Comparison of ENCODE assay signal across 25 cellular contexts in genomic region chr3:41679412-41679811, GRCh38.
"Had no signal": no experiment of that assay in that cellular context is flagged by ENCODE, and none has a peak within 500 bp of the region (broad histone marks: within the 10 kb centered on the region; RNA-seq: fewer than 3 reads in every experiment).

No MANE protein-coding gene starts in this region.

- H3K27ac ChIP-seq: esophagus muscularis mucosa, gastroesophageal sphincter, ovary, suprapubic skin, tibial artery, upper lobe of right lung had no signal

- DNase-seq: activated CD4-positive, alpha-beta T cell treated with anti-CD3 and anti-CD28 coated beads, Interleukin-2, amount 50 U/mL, for 1 hour; activated CD8-positive, alpha-beta T cell treated with anti-CD3 and anti-CD28 coated beads for 36 hours; activated naive CD8-positive, alpha-beta T cell treated with anti-CD3 and anti-CD28 coated beads, Interleukin-2, amount 50 U/mL, for 24 hours; activated T-cell treated with anti-CD3 and anti-CD28 coated beads, Interleukin-2, amount 50 U/mL, for 4 hours; anterior cingulate cortex; caudate nucleus; hippocampal formation; left cardiac atrium; left ventricle myocardium superior; naive thymus-derived CD4-positive, alpha-beta T cell; ovary; retina; stimulated activated CD4-positive, alpha-beta T cell treated with anti-CD3 and anti-CD28 coated beads, Interleukin-15, amount 100 ng/mL, for 24 hours; stimulated activated CD4-positive, alpha-beta T cell treated with anti-CD3 and anti-CD28 coated beads, Interleukin-2, amount 100 ng/mL, for 24 hours; stimulated activated naive CD4-positive, alpha-beta T cell; T-helper 2 cell; tibial artery; upper lobe of right lung had no signal

- ATAC-seq: activated CD8-positive, alpha-beta T cell treated with anti-CD3 and anti-CD28 coated beads for 36 hours; activated naive CD8-positive, alpha-beta T cell treated with anti-CD3 and anti-CD28 coated beads, Interleukin-2, amount 50 U/mL, for 24 hours; activated T-cell treated with anti-CD3 and anti-CD28 coated beads, Interleukin-2, amount 50 U/mL, for 4 hours; activated T-helper 17 cell treated with anti-CD3 and anti-CD28 coated beads, Interleukin-2, amount 50 U/mL, for 72 hours; gastroesophageal sphincter; left cardiac atrium; left ventricle myocardium superior; naive thymus-derived CD4-positive, alpha-beta T cell; sciatic nerve; upper lobe of right lung; WTC11 had no signal

- H3K9me3 ChIP-seq: esophagus muscularis mucosa, gastroesophageal sphincter, ovary, suprapubic skin, tibial artery, upper lobe of right lung had no signal

- H3K4me3 ChIP-seq: esophagus muscularis mucosa, gastroesophageal sphincter, suprapubic skin, tibial artery, upper lobe of right lung had no signal

- FAIRE-seq: keratinocyte had no signal

- H3K36me3 ChIP-seq: esophagus muscularis mucosa, gastroesophageal sphincter, ovary, suprapubic skin, tibial artery, upper lobe of right lung had no signal

- H3K27me3 ChIP-seq: esophagus muscularis mucosa, gastroesophageal sphincter, ovary, suprapubic skin, tibial artery, upper lobe of right lung had no signal

- H3K4me1 ChIP-seq: upper lobe of right lung had no signal
